In the genomic region with DNA sequence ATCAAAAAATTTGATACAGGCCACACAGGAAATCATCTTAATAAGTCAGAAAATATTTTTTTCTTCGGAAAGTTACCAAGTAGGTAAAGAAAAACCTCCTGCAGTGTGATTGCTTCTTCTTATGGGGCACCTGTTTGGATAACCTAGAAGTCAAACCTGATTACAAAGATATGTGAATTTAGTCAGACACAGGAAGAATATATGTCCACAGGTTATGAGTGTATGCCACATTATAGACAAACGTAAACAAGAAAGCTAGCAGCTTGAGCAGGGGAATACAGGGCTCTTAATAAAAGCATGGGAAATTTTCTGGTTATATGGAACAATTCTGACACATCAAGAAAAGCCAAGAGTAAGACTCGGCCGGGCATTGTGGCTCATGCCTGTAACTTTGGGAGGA, we compare ENCODE assay signal across 25 cellular contexts.
"Had no signal": no experiment of that assay in that cellular context is flagged by ENCODE, and none has a peak within 500 bp of the region (broad histone marks: within the 10 kb centered on the region; RNA-seq: fewer than 3 reads in every experiment).

No MANE protein-coding gene starts in this region.

- H3K27me3 ChIP-seq: dorsolateral prefrontal cortex, esophagus squamous epithelium, gastrocnemius medialis, left lung had no signal

- FAIRE-seq: colon, islet of Langerhans, keratinocyte had no signal

- H3K36me3 ChIP-seq: esophagus squamous epithelium, gastrocnemius medialis, heart right ventricle, left lung, lower lobe of right lung had no signal

- ATAC-seq: esophagus mucosa, gastrocnemius medialis, heart right ventricle, left cardiac atrium, left lung, left ventricle myocardium superior, lower lobe of right lung, mucosa of descending colon had no signal

- H3K9me3 ChIP-seq: esophagus squamous epithelium, gastrocnemius medialis, heart right ventricle, left lung, lower lobe of right lung, mucosa of descending colon had no signal

- DNase-seq: dermis blood vessel endothelial cell; dorsolateral prefrontal cortex; effector CD4-positive, alpha-beta T cell; effector memory CD4-positive, alpha-beta T cell; erythroblast; esophagus squamous epithelium; foreskin fibroblast; foreskin melanocyte; gastrocnemius medialis; glutamatergic neuron; head of caudate nucleus; heart right ventricle; hippocampal formation; left cardiac atrium; left lung; left ventricle myocardium superior; lower lobe of right lung; mesenchymal stem cell; mucosa of descending colon; naive B cell had no signal

- H3K27ac ChIP-seq: coronary artery, dorsolateral prefrontal cortex, esophagus squamous epithelium, gastrocnemius medialis, heart right ventricle, left lung, lower lobe of right lung had no signal

- H3K4me1 ChIP-seq: gastrocnemius medialis, heart right ventricle, left lung, lower lobe of right lung had no signal

- H3K4me3 ChIP-seq: coronary artery, dorsolateral prefrontal cortex, esophagus squamous epithelium, gastrocnemius medialis, heart right ventricle, left lung, lower lobe of right lung, mucosa of descending colon had no signal
